1 cellular context compared by ENCODE assay signal in the genomic region with DNA sequence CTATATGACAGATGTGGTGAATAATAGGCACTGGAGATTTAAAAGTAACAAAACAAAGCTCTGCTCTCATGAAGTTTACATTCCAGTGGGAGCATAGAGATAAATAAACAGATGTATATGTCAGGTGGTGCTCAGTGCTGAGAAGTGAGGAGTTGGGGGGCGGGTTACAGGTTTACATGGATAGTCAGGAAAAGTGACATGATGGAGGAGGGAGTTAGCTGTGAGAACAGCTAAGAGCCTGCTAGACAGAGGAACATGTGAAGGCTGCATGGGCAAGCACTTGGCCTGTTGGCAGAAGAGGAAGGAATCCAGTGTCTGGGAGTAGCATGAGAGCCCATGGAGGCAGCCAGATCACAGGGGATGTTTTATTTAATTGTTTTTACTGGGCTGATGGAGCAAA.
TF ChIP-seq lines count a peak whose summit lies in the region.

No MANE protein-coding gene starts in this region.

TF ChIP-seq in SK-N-SH, 30 proteins besides CTCF, POLR2A, EP300 and RAD21 (continued from another document):
- TF ChIP-seq MAX (IDR thresholded peaks at IDR 0.05; ENCODE audit: low read depth) (no peak), RCOR1 (IDR thresholded peaks at IDR 0.05; ENCODE audit: low read length) (no peak), RFX5 (IDR thresholded peaks at IDR 0.05; ENCODE audit: low read length) (no peak), MEF2A (IDR thresholded peaks at IDR 0.05; ENCODE audit: borderline replicate concordance, low read depth) (no peak), ZBTB33 (IDR thresholded peaks at IDR 0.05; ENCODE audit: borderline replicate concordance, low read depth) (no peak), GATA2 (CRISPR knock-in tag; IDR thresholded peaks at IDR 0.05) (no peak), USF1 (IDR thresholded peaks at IDR 0.05; ENCODE audit: borderline replicate concordance, low read depth) (no peak), YY1 (IDR thresholded peaks at IDR 0.05; ENCODE audit: low read depth) (no peak), FOSL2 (IDR thresholded peaks at IDR 0.05; ENCODE audit: borderline replicate concordance, low read depth) (no peak), MXI1 (IDR thresholded peaks at IDR 0.05; ENCODE audit: low read depth, low read length) (no peak), FOXM1 (IDR thresholded peaks at IDR 0.05; ENCODE audit: low read depth) (no peak)
- TF ChIP-seq, protein P1, sequence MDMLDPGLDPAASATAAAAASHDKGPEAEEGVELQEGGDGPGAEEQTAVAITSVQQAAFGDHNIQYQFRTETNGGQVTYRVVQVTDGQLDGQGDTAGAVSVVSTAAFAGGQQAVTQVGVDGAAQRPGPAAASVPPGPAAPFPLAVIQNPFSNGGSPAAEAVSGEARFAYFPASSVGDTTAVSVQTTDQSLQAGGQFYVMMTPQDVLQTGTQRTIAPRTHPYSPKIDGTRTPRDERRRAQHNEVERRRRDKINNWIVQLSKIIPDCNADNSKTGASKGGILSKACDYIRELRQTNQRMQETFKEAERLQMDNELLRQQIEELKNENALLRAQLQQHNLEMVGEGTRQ (IDR thresholded peaks at IDR 0.05; ENCODE audit: borderline replicate concordance, low read depth, low read length), result no peak
TF ChIP-seq in SK-N-SH: peak in this region for 0.
